1 cellular context compared by ENCODE assay signal in the genomic region with DNA sequence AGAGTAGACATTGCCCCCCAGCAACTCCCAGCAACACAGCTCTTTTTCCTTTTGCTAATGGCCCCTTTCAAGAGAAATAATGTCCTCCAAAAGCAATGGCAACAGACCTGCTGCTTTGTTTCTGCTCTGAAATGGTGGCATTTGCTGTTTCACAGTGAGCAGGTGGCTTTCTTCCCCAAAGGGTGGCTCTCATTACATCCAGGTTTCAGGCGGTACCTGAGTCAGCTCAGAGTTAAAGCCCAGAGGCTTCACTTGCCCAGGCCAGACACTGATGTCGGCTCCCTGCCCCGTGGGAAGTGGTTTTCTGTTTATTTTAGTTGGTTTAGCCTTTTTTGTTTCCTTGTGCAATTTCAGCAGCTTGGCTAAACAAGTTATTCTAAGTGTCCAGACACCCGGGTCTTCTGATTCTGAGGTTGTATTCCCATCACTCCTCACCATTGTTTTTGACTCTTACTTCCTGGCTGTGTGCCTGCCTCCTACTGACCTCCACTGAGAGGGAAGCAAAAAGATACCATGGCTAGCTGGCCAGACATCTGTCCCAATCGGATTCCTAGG.
TF ChIP-seq lines count a peak whose summit lies in the region.

No MANE protein-coding gene starts in this region.

TF ChIP-seq in H1, 55 proteins besides CTCF, POLR2A, EP300 and RAD21:
- TF ChIP-seq GABPA (IDR thresholded peaks at IDR 0.05; ENCODE audit: borderline replicate concordance, insufficient read depth, low read length) (no peak), FOSL1 (IDR thresholded peaks at IDR 0.05; ENCODE audit: insufficient read depth, low read depth, low read length) (no peak), SIX5 (IDR thresholded peaks at IDR 0.05; ENCODE audit: low read depth, low read length) (no peak), TBP (IDR thresholded peaks at IDR 0.05; ENCODE audit: low read depth, low read length) (no peak), CTBP2 (IDR thresholded peaks at IDR 0.05; ENCODE audit: borderline replicate concordance, insufficient read depth, insufficient read length, low read length) (no peak), CHD2 (IDR thresholded peaks at IDR 0.05; ENCODE audit: low read length) (no peak), BACH1 (IDR thresholded peaks at IDR 0.05; ENCODE audit: low read length) (no peak), JUN (IDR thresholded peaks at IDR 0.05; ENCODE audit: low read depth, low read length) (no peak), BRCA1 (IDR thresholded peaks at IDR 0.05; ENCODE audit: low read depth, low read length) (no peak), EZH2 (IDR thresholded peaks at IDR 0.05; ENCODE audit: low read depth, low read length, severe bottlenecking) (no peak)
- TF ChIP-seq, protein P1, sequence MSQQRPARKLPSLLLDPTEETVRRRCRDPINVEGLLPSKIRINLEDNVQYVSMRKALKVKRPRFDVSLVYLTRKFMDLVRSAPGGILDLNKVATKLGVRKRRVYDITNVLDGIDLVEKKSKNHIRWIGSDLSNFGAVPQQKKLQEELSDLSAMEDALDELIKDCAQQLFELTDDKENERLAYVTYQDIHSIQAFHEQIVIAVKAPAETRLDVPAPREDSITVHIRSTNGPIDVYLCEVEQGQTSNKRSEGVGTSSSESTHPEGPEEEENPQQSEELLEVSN (IDR thresholded peaks at IDR 0.05): no peak
- TF ChIP-seq, protein P2, sequence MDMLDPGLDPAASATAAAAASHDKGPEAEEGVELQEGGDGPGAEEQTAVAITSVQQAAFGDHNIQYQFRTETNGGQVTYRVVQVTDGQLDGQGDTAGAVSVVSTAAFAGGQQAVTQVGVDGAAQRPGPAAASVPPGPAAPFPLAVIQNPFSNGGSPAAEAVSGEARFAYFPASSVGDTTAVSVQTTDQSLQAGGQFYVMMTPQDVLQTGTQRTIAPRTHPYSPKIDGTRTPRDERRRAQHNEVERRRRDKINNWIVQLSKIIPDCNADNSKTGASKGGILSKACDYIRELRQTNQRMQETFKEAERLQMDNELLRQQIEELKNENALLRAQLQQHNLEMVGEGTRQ (IDR thresholded peaks at IDR 0.05; ENCODE audit: low read length): no peak
TF ChIP-seq in H1: peak in this region for 0.
